Comparison of ENCODE assay signal across 2 cellular contexts in genomic region chr11:125846188-125846587, GRCh38.
TF ChIP-seq lines count a peak whose summit lies in the region.

No MANE protein-coding gene starts in this region.

TF ChIP-seq in HEK293, 187 proteins besides CTCF, POLR2A, EP300 and RAD21:
- TF ChIP-seq ZNF114 (tag by site-specific recombination; IDR thresholded peaks at IDR 0.05) (no peak), SETDB1 (IDR thresholded peaks at IDR 0.05; ENCODE audit: insufficient read length, low read length) (peak; percentile 57)
TF ChIP-seq in HEK293: peak in this region for 1.

TF ChIP-seq in K562, 482 proteins besides CTCF, POLR2A, EP300 and RAD21:
- TF ChIP-seq IFI16 (CRISPR knock-in tag; IDR thresholded peaks at IDR 0.05) = no peak
- no peak for TF ChIP-seq FOXJ2 (tag; IDR thresholded peaks at IDR 0.05)
- 0 out of 2 replicates have a peak, but pooled peaks have one; percentile 63 for TF ChIP-seq ZFP1 (CRISPR knock-in tag; IDR thresholded peaks at IDR 0.05)
